1 cellular context compared by ENCODE assay signal in genomic region chr11:69654001-69654659, GRCh38.
A peak's percentile ranks its signal among the peaks of the same experiment; 100 is the strongest.
TF ChIP-seq lines count a peak whose summit lies in the region.

No MANE protein-coding gene starts in this region.

TF ChIP-seq in HepG2, 621 proteins besides CTCF, POLR2A, EP300 and RAD21 (continues in another document):
- TF ChIP-seq CEBPB (IDR thresholded peaks at IDR 0.05; ENCODE audit: borderline replicate concordance, low read depth, low read length) (no peak), ZBTB33 (CRISPR knock-in tag; IDR thresholded peaks at IDR 0.05) (peak; percentile 90), SP1 (IDR thresholded peaks at IDR 0.05) (no peak), SP1 (CRISPR knock-in tag; IDR thresholded peaks at IDR 0.05) (no peak), ZNF33B (CRISPR knock-in tag; IDR thresholded peaks at IDR 0.05) (no peak), SSRP1 (CRISPR knock-in tag; IDR thresholded peaks at IDR 0.05) (no peak), ARNT2 (CRISPR knock-in tag; IDR thresholded peaks at IDR 0.05; ENCODE audit: low read depth) (peak; percentile 29; the same call in 1 of the 2 replicates), MXD1 (CRISPR knock-in tag; IDR thresholded peaks at IDR 0.05) (0 out of 2 replicates have a peak, but pooled peaks have one; percentile 25), ZBED4 (CRISPR knock-in tag; IDR thresholded peaks at IDR 0.05; ENCODE audit: borderline replicate concordance) (no peak), ZNF670 (CRISPR knock-in tag; IDR thresholded peaks at IDR 0.05; ENCODE audit: borderline replicate concordance) (no peak), ZNF576 (CRISPR knock-in tag; IDR thresholded peaks at IDR 0.05) (no peak), AKNA (CRISPR knock-in tag; IDR thresholded peaks at IDR 0.05; ENCODE audit: borderline replicate concordance) (no peak), SAP130 (CRISPR knock-in tag; IDR thresholded peaks at IDR 0.05; ENCODE audit: low read depth) (no peak), ZC3H4 (CRISPR knock-in tag; IDR thresholded peaks at IDR 0.05; ENCODE audit: borderline replicate concordance) (no peak), ZBTB26 (CRISPR knock-in tag; IDR thresholded peaks at IDR 0.05; ENCODE audit: borderline replicate concordance) (no peak), ZNF792 (CRISPR knock-in tag; IDR thresholded peaks at IDR 0.05) (no peak), RELA (CRISPR knock-in tag; IDR thresholded peaks at IDR 0.05) (no peak), RCOR2 (CRISPR knock-in tag; IDR thresholded peaks at IDR 0.05) (no peak), TRIM24 (CRISPR knock-in tag; IDR thresholded peaks at IDR 0.05) (no peak), SOX13 (IDR thresholded peaks at IDR 0.05) (0 out of 2 replicates have a peak, but pooled peaks have one; percentile 3), SOX13 (CRISPR knock-in tag; conservative IDR thresholded peaks at IDR 0.05 in 1 of 2, IDR thresholded peaks at IDR 0.05 in 1 of 2) (no peak), ZNF607 (CRISPR knock-in tag; IDR thresholded peaks at IDR 0.05; ENCODE audit: borderline replicate concordance) (no peak), ZBTB20 (CRISPR knock-in tag; IDR thresholded peaks at IDR 0.05; ENCODE audit: borderline replicate concordance, low read depth) (no peak), ZZZ3 (CRISPR knock-in tag; IDR thresholded peaks at IDR 0.05; ENCODE audit: borderline replicate concordance) (no peak), ZNF572 (CRISPR knock-in tag; IDR thresholded peaks at IDR 0.05) (no peak), ZNF343 (CRISPR knock-in tag; IDR thresholded peaks at IDR 0.05) (no peak), ETV6 (CRISPR knock-in tag; conservative IDR thresholded peaks at IDR 0.05) (no peak), XBP1 (CRISPR knock-in tag; IDR thresholded peaks at IDR 0.05) (no peak), ASH2L (IDR thresholded peaks at IDR 0.05; ENCODE audit: insufficient read length, low read depth, low read length) (no peak), RNF2 (conservative IDR thresholded peaks at IDR 0.05; ENCODE audit: low read depth) (no peak), HOXA9 (CRISPR knock-in tag; IDR thresholded peaks at IDR 0.05; ENCODE audit: borderline replicate concordance) (no peak), RBFOX2 (IDR thresholded peaks at IDR 0.05; ENCODE audit: low read depth, low read length) (peak; percentile 81), HOMEZ (CRISPR knock-in tag; IDR thresholded peaks at IDR 0.05; ENCODE audit: low read depth) (no peak), TFE3 (CRISPR knock-in tag; IDR thresholded peaks at IDR 0.05) (no peak), ZHX2 (IDR thresholded peaks at IDR 0.05; ENCODE audit: low read depth) (peak; percentile 40; the same call in 1 of the 2 replicates), ZHX2 (CRISPR knock-in tag; IDR thresholded peaks at IDR 0.05; ENCODE audit: borderline replicate concordance) (no peak), TBX2 (CRISPR knock-in tag; IDR thresholded peaks at IDR 0.05; ENCODE audit: borderline replicate concordance) (no peak), ZBTB38 (CRISPR knock-in tag; IDR thresholded peaks at IDR 0.05) (peak; percentile 75)
